In genomic region chr10:80986596-80986995, GRCh38 we compare ENCODE assay signal across 37 cellular contexts.
"Had no signal": no experiment of that assay in that cellular context is flagged by ENCODE, and none has a peak within 500 bp of the region (broad histone marks: within the 10 kb centered on the region; RNA-seq: fewer than 3 reads in every experiment).

No MANE protein-coding gene starts in this region.

- H3K9me3 Mint-ChIP-seq: activated B cell treated with CpG ODN at 0.5 μM for 24 hours; activated CD8-positive, alpha-beta T cell treated with anti-CD3 and anti-CD28 coated beads for 36 hours; activated naive CD4-positive, alpha-beta T cell treated with anti-CD3 and anti-CD28 coated beads for 36 hours; activated naive CD4-positive, alpha-beta T cell treated with anti-CD3 and anti-CD28 coated beads, Interleukin-2, amount 50 U/mL, for 24 hours; activated naive CD8-positive, alpha-beta T cell treated with anti-CD3 and anti-CD28 coated beads for 36 hours; activated naive CD8-positive, alpha-beta T cell treated with anti-CD3 and anti-CD28 coated beads, Interleukin-2, amount 50 U/mL, for 24 hours; activated T-cell treated with anti-CD3 and anti-CD28 coated beads, Interleukin-2, amount 50 U/mL, for 4 hours; activated T-helper 1 cell treated with anti-CD3 and anti-CD28 coated beads, Interleukin-12 subunit alpha, Interleukin-12 subunit beta, Interleukin-2, Interleukin-4 antibody, amounts not matched to agents 30 ng/mL and 10 ng/mL and 1 ng/mL, durations not matched to agents 14 hours and 24 hours and 36 hours; activated T-helper 2 cell treated with anti-CD3 and anti-CD28 coated beads, Interferon-gamma antibody, Interleukin-2, Interleukin-4, amounts not matched to agents 10 μg/mL and 5 μg/mL and 100 μg/mL, durations not matched to agents 14 hours and 24 hours and 36 hours; T-helper 2 cell treated with Interferon-gamma antibody and Interleukin-4, amounts not matched to agents 5 μg/mL and 100 μg/mL, for 36 hours had no signal

- H3K27me3 ChIP-seq: adrenal gland, body of pancreas, breast epithelium, cardiac muscle cell, colonic mucosa, esophagus muscularis mucosa, foreskin keratinocyte, gastrocnemius medialis, hepatocyte had no signal

- H3K27ac Mint-ChIP-seq: activated B cell treated with CpG ODN at 0.5 μM for 24 hours; activated CD8-positive, alpha-beta T cell treated with anti-CD3 and anti-CD28 coated beads for 36 hours; activated naive CD4-positive, alpha-beta T cell treated with anti-CD3 and anti-CD28 coated beads for 36 hours; activated naive CD4-positive, alpha-beta T cell treated with anti-CD3 and anti-CD28 coated beads, Interleukin-2, amount 50 U/mL, for 24 hours; activated naive CD8-positive, alpha-beta T cell treated with anti-CD3 and anti-CD28 coated beads for 36 hours; activated naive CD8-positive, alpha-beta T cell treated with anti-CD3 and anti-CD28 coated beads, Interleukin-2, amount 50 U/mL, for 24 hours; activated T-helper 1 cell treated with anti-CD3 and anti-CD28 coated beads, Interleukin-12 subunit alpha, Interleukin-12 subunit beta, Interleukin-2, Interleukin-4 antibody, amounts not matched to agents 30 ng/mL and 10 ng/mL and 1 ng/mL, durations not matched to agents 14 hours and 24 hours and 36 hours; activated T-helper 2 cell treated with anti-CD3 and anti-CD28 coated beads, Interferon-gamma antibody, Interleukin-2, Interleukin-4, amounts not matched to agents 10 μg/mL and 5 μg/mL and 100 μg/mL, durations not matched to agents 14 hours and 24 hours and 36 hours; effector memory CD8-positive, alpha-beta T cell; T-helper 17 cell; T-helper 2 cell treated with Interferon-gamma antibody and Interleukin-4, amounts not matched to agents 5 μg/mL and 100 μg/mL, for 36 hours had no signal

- ATAC-seq: activated CD4-positive, CD25-positive, alpha-beta regulatory T cell treated with anti-CD3 and anti-CD28 coated beads, Interleukin-2, amount 50 U/mL, for 24 hours; activated CD8-positive, alpha-beta T cell treated with anti-CD3 and anti-CD28 coated beads for 36 hours; activated naive CD8-positive, alpha-beta T cell treated with anti-CD3 and anti-CD28 coated beads, Interleukin-2, amount 50 U/mL, for 24 hours; activated T-cell treated with anti-CD3 and anti-CD28 coated beads, Interleukin-2, amount 50 U/mL, for 4 hours; body of pancreas; effector memory CD8-positive, alpha-beta T cell; foreskin keratinocyte; gastrocnemius medialis; heart right ventricle; T-helper 17 cell had no signal

- H3K36me3 Mint-ChIP-seq: activated naive CD4-positive, alpha-beta T cell treated with anti-CD3 and anti-CD28 coated beads, Interleukin-2, amount 50 U/mL, for 24 hours; activated naive CD8-positive, alpha-beta T cell treated with anti-CD3 and anti-CD28 coated beads for 36 hours had no signal

- H3K36me3 ChIP-seq: adrenal gland, breast epithelium, cardiac muscle cell, colonic mucosa, esophagus muscularis mucosa, gastrocnemius medialis, heart right ventricle, WERI-Rb-1 had no signal

- H3K4me1 ChIP-seq: adrenal gland, body of pancreas, breast epithelium, colonic mucosa, esophagus muscularis mucosa, foreskin keratinocyte, gastrocnemius medialis, heart right ventricle had no signal

- H3K27ac ChIP-seq: adrenal gland, body of pancreas, breast epithelium, cardiac muscle cell, colonic mucosa, esophagus muscularis mucosa, foreskin keratinocyte, gastrocnemius medialis, heart right ventricle, hepatocyte, WERI-Rb-1 had no signal

- H3K27me3 Mint-ChIP-seq: activated B cell treated with CpG ODN at 0.5 μM for 24 hours; activated CD8-positive, alpha-beta T cell treated with anti-CD3 and anti-CD28 coated beads for 36 hours; activated naive CD8-positive, alpha-beta T cell treated with anti-CD3 and anti-CD28 coated beads for 36 hours; activated naive CD8-positive, alpha-beta T cell treated with anti-CD3 and anti-CD28 coated beads, Interleukin-2, amount 50 U/mL, for 24 hours; effector memory CD8-positive, alpha-beta T cell had no signal

- H3K9me3 ChIP-seq: adrenal gland, body of pancreas, breast epithelium, colonic mucosa, esophagus muscularis mucosa, gastrocnemius medialis had no signal

- DNase-seq: activated B cell treated with CpG ODN at 0.5 μM for 24 hours; activated CD4-positive, alpha-beta T cell treated with anti-CD3 and anti-CD28 coated beads for 48 hours; activated CD4-positive, alpha-beta T cell treated with anti-CD3 and anti-CD28 coated beads, Interleukin-2, amount 50 U/mL, for 1 hour; activated CD4-positive, alpha-beta T cell treated with anti-CD3 and anti-CD28 coated beads, Interleukin-2, amount 50 U/mL, for 48 hours; activated CD8-positive, alpha-beta memory T cell treated with anti-CD3 and anti-CD28 coated beads for 24 hours; activated CD8-positive, alpha-beta T cell treated with anti-CD3 and anti-CD28 coated beads for 36 hours; activated effector memory CD4-positive, alpha-beta T cell treated with anti-CD3 and anti-CD28 coated beads, Interleukin-2, amount 50 U/mL, for 16 hours; activated naive CD4-positive, alpha-beta T cell treated with anti-CD3 and anti-CD28 coated beads for 36 hours; activated naive CD8-positive, alpha-beta T cell treated with anti-CD3 and anti-CD28 coated beads for 36 hours; activated naive CD8-positive, alpha-beta T cell treated with anti-CD3 and anti-CD28 coated beads, Interleukin-2, amount 50 U/mL, for 24 hours; activated T-cell treated with anti-CD3 and anti-CD28 coated beads, Interleukin-2, amount 50 U/mL, for 4 hours; adrenal gland; amygdala; aorta; body of pancreas; central memory CD4-positive, alpha-beta T cell; cerebellar nuclear complex; colonic mucosa; effector CD4-positive, alpha-beta T cell; effector memory CD8-positive, alpha-beta T cell; erythroblast; foreskin keratinocyte; gastrocnemius medialis; glutamatergic neuron; heart right ventricle; T-helper 17 cell; T1000; WERI-Rb-1 had no signal

- H3K4me2 ChIP-seq: hepatocyte had no signal

- H3K4me1 Mint-ChIP-seq: activated B cell treated with CpG ODN at 0.5 μM for 24 hours; activated naive CD4-positive, alpha-beta T cell treated with anti-CD3 and anti-CD28 coated beads, Interleukin-2, amount 50 U/mL, for 24 hours; activated naive CD8-positive, alpha-beta T cell treated with anti-CD3 and anti-CD28 coated beads for 36 hours; activated naive CD8-positive, alpha-beta T cell treated with anti-CD3 and anti-CD28 coated beads, Interleukin-2, amount 50 U/mL, for 24 hours; T-helper 17 cell had no signal

- H3K4me3 Mint-ChIP-seq: activated B cell treated with CpG ODN at 0.5 μM for 24 hours; activated CD8-positive, alpha-beta T cell treated with anti-CD3 and anti-CD28 coated beads for 36 hours; activated naive CD4-positive, alpha-beta T cell treated with anti-CD3 and anti-CD28 coated beads for 36 hours; activated naive CD4-positive, alpha-beta T cell treated with anti-CD3 and anti-CD28 coated beads, Interleukin-2, amount 50 U/mL, for 24 hours; activated naive CD8-positive, alpha-beta T cell treated with anti-CD3 and anti-CD28 coated beads for 36 hours; activated naive CD8-positive, alpha-beta T cell treated with anti-CD3 and anti-CD28 coated beads, Interleukin-2, amount 50 U/mL, for 24 hours; activated T-cell treated with anti-CD3 and anti-CD28 coated beads, Interleukin-2, amount 50 U/mL, for 4 hours; activated T-helper 1 cell treated with anti-CD3 and anti-CD28 coated beads, Interleukin-12 subunit alpha, Interleukin-12 subunit beta, Interleukin-2, Interleukin-4 antibody, amounts not matched to agents 30 ng/mL and 10 ng/mL and 1 ng/mL, durations not matched to agents 14 hours and 24 hours and 36 hours; effector memory CD8-positive, alpha-beta T cell; T-helper 17 cell; T-helper 2 cell treated with Interferon-gamma antibody and Interleukin-4, amounts not matched to agents 5 μg/mL and 100 μg/mL, for 36 hours had no signal

- H3K4me3 ChIP-seq: adrenal gland, body of pancreas, breast epithelium, cardiac muscle cell, colonic mucosa, esophagus muscularis mucosa, gastrocnemius medialis, heart right ventricle, hepatocyte had no signal
